Comparison of ENCODE assay signal across 9 cellular contexts in the genomic region with DNA sequence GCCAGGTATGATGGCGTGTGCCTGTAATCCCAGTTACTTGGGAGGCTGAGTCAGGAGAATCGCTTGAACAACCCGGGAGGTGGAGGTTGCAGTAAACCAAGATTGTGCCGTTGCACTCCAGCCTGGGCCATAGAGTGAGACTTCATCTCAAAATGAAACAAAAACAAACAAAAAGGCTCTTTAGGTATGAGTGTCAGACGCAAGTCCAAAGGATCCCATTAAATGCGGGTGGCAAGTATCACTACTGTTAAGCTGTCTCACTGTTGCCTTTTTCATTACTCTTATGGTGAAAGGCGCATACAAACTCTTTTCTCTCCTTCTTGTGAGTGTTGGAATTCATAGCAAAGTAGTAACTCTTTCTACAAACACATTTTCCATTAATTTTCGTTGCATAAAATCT.
"Had no signal": no experiment of that assay in that cellular context is flagged by ENCODE, and none has a peak within 500 bp of the region (broad histone marks: within the 10 kb centered on the region; RNA-seq: fewer than 3 reads in every experiment).

No MANE protein-coding gene starts in this region.

- H3K36me3 ChIP-seq: HAP-1 had no signal

- H3K4me1 ChIP-seq: HAP-1 had no signal

- H2AFZ ChIP-seq: GM23248, GM23338 had no signal

- H3K9ac ChIP-seq: GM23248 had no signal

- H3K4me3 ChIP-seq: GM23248, GM23338, HAP-1 had no signal

- DNase-seq: GM23248, GOT3, H7, H9, HCEC 1CT, HFFc6 had no signal

- H3K9me3 ChIP-seq: HAP-1 had no signal

- H3K27ac ChIP-seq: GM23248 had no signal

- ATAC-seq: GM23338, HCT116 had no signal

- H3K4me2 ChIP-seq: GM23338 had no signal
